In the genomic region with DNA sequence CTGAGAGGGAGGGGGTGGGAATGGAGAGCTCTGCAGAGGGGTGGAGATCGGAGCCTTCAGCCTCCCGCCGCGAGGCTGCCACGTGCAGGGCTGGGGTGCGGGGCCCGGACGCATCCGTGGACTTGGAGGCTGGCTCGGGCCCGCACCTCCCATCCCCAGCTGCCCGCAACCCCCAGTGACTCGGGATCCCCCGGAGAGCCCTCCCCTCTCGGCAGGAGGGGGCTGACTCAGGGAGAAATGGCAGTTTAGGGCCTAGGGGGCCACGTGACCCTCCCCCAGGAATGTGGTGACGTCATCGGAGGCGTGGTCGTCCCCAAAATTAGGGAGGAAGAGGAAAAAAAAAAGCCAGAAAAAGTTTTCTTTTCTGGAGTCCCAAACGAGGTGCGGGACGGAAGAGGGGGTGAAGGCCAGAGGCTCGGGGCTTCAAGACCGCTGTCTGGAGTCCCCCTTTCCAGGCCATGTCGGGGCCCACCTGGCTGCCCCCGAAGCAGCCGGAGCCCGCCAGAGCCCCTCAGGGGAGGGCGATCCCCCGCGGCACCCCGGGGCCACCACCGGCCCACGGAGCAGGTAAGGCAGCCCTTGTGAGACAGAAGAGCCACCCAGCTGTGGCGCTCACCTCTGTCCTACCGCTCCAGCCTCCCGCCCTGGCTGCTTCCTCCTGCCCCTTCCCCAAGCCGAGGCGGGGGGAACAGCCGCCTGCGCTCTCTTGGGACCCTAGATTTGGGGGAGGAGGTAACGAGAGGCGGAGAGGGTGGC, we compare ENCODE assay signal across 1 cellular context.
TF ChIP-seq lines count a peak whose summit lies in the region.

Gene TRIP6 (plus strand): TSS at position 348 of the 756 bp plus-strand sequence. CDS start 111 bp downstream, at position 459.

TF ChIP-seq in K562, 482 proteins besides CTCF, POLR2A, EP300 and RAD21 (continued from another document and continues in another):
- TF ChIP-seq, protein P1, sequence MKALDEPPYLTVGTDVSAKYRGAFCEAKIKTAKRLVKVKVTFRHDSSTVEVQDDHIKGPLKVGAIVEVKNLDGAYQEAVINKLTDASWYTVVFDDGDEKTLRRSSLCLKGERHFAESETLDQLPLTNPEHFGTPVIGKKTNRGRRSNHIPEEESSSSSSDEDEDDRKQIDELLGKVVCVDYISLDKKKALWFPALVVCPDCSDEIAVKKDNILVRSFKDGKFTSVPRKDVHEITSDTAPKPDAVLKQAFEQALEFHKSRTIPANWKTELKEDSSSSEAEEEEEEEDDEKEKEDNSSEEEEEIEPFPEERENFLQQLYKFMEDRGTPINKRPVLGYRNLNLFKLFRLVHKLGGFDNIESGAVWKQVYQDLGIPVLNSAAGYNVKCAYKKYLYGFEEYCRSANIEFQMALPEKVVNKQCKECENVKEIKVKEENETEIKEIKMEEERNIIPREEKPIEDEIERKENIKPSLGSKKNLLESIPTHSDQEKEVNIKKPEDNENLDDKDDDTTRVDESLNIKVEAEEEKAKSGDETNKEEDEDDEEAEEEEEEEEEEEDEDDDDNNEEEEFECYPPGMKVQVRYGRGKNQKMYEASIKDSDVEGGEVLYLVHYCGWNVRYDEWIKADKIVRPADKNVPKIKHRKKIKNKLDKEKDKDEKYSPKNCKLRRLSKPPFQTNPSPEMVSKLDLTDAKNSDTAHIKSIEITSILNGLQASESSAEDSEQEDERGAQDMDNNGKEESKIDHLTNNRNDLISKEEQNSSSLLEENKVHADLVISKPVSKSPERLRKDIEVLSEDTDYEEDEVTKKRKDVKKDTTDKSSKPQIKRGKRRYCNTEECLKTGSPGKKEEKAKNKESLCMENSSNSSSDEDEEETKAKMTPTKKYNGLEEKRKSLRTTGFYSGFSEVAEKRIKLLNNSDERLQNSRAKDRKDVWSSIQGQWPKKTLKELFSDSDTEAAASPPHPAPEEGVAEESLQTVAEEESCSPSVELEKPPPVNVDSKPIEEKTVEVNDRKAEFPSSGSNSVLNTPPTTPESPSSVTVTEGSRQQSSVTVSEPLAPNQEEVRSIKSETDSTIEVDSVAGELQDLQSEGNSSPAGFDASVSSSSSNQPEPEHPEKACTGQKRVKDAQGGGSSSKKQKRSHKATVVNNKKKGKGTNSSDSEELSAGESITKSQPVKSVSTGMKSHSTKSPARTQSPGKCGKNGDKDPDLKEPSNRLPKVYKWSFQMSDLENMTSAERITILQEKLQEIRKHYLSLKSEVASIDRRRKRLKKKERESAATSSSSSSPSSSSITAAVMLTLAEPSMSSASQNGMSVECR (CRISPR knock-in tag; IDR thresholded peaks at IDR 0.05): peak; percentile 29; the same call in 1 of the 2 replicates
- TF ChIP-seq, protein P2, sequence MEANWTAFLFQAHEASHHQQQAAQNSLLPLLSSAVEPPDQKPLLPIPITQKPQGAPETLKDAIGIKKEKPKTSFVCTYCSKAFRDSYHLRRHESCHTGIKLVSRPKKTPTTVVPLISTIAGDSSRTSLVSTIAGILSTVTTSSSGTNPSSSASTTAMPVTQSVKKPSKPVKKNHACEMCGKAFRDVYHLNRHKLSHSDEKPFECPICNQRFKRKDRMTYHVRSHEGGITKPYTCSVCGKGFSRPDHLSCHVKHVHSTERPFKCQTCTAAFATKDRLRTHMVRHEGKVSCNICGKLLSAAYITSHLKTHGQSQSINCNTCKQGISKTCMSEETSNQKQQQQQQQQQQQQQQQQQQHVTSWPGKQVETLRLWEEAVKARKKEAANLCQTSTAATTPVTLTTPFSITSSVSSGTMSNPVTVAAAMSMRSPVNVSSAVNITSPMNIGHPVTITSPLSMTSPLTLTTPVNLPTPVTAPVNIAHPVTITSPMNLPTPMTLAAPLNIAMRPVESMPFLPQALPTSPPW (CRISPR knock-in tag; IDR thresholded peaks at IDR 0.05): peak; percentile 99
- TF ChIP-seq, protein P3, sequence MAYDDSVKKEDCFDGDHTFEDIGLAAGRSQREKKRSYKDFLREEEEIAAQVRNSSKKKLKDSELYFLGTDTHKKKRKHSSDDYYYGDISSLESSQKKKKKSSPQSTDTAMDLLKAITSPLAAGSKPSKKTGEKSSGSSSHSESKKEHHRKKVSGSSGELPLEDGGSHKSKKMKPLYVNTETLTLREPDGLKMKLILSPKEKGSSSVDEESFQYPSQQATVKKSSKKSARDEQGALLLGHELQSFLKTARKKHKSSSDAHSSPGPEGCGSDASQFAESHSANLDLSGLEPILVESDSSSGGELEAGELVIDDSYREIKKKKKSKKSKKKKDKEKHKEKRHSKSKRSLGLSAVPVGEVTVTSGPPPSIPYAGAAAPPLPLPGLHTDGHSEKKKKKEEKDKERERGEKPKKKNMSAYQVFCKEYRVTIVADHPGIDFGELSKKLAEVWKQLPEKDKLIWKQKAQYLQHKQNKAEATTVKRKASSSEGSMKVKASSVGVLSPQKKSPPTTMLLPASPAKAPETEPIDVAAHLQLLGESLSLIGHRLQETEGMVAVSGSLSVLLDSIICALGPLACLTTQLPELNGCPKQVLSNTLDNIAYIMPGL (CRISPR knock-in tag; IDR thresholded peaks at IDR 0.05): peak; percentile 67; the same call in 1 of the 2 replicates
- TF ChIP-seq CCNT2 (IDR thresholded peaks at IDR 0.05; ENCODE audit: borderline replicate concordance, extremely low read depth, insufficient read length, low read depth, low read length): peak; percentile 81
- TF ChIP-seq RUNX1 (IDR thresholded peaks at IDR 0.05; ENCODE audit: low read depth): no peak
- TF ChIP-seq CHD1 (IDR thresholded peaks at IDR 0.05; ENCODE audit: low read length): peak; percentile 87
- peak in 1 of 2 experiments; percentile 44; a peak in 1 of 4 replicates for TF ChIP-seq SRF (CRISPR knock-in tag; IDR thresholded peaks at IDR 0.05)
- peak; percentile 99 for TF ChIP-seq EP400 (IDR thresholded peaks at IDR 0.05)
- peak; percentile 57 for TF ChIP-seq RFX5 (IDR thresholded peaks at IDR 0.05; ENCODE audit: low read depth, low read length)
- peak; percentile 100 for TF ChIP-seq JUN (IDR thresholded peaks at IDR 0.05; ENCODE audit: borderline replicate concordance, low read depth, low read length)
- TF ChIP-seq JUN (CRISPR knock-in tag; IDR thresholded peaks at IDR 0.05; ENCODE audit: borderline replicate concordance): peak; percentile 54; the same call in 1 of the 2 replicates
- TF ChIP-seq RBM17 (IDR thresholded peaks at IDR 0.05; ENCODE audit: borderline replicate concordance, low read depth, low read length): no peak
- peak in 1 of 2 experiments; percentile 45; a peak in 1 of 4 replicates for TF ChIP-seq KDM1A (IDR thresholded peaks at IDR 0.05)
- peak; percentile 68; the same call in 1 of the 2 replicates for TF ChIP-seq XRCC5 (IDR thresholded peaks at IDR 0.05; ENCODE audit: low read depth, low read length)
- peak; percentile 56 to 58; a peak in 2 of 4 replicates for TF ChIP-seq FOXK2 (conservative IDR thresholded peaks at IDR 0.05 in 1 of 2, IDR thresholded peaks at IDR 0.05 in 1 of 2; ENCODE audit: low read depth in 2 of 2)
- TF ChIP-seq, protein P4, sequence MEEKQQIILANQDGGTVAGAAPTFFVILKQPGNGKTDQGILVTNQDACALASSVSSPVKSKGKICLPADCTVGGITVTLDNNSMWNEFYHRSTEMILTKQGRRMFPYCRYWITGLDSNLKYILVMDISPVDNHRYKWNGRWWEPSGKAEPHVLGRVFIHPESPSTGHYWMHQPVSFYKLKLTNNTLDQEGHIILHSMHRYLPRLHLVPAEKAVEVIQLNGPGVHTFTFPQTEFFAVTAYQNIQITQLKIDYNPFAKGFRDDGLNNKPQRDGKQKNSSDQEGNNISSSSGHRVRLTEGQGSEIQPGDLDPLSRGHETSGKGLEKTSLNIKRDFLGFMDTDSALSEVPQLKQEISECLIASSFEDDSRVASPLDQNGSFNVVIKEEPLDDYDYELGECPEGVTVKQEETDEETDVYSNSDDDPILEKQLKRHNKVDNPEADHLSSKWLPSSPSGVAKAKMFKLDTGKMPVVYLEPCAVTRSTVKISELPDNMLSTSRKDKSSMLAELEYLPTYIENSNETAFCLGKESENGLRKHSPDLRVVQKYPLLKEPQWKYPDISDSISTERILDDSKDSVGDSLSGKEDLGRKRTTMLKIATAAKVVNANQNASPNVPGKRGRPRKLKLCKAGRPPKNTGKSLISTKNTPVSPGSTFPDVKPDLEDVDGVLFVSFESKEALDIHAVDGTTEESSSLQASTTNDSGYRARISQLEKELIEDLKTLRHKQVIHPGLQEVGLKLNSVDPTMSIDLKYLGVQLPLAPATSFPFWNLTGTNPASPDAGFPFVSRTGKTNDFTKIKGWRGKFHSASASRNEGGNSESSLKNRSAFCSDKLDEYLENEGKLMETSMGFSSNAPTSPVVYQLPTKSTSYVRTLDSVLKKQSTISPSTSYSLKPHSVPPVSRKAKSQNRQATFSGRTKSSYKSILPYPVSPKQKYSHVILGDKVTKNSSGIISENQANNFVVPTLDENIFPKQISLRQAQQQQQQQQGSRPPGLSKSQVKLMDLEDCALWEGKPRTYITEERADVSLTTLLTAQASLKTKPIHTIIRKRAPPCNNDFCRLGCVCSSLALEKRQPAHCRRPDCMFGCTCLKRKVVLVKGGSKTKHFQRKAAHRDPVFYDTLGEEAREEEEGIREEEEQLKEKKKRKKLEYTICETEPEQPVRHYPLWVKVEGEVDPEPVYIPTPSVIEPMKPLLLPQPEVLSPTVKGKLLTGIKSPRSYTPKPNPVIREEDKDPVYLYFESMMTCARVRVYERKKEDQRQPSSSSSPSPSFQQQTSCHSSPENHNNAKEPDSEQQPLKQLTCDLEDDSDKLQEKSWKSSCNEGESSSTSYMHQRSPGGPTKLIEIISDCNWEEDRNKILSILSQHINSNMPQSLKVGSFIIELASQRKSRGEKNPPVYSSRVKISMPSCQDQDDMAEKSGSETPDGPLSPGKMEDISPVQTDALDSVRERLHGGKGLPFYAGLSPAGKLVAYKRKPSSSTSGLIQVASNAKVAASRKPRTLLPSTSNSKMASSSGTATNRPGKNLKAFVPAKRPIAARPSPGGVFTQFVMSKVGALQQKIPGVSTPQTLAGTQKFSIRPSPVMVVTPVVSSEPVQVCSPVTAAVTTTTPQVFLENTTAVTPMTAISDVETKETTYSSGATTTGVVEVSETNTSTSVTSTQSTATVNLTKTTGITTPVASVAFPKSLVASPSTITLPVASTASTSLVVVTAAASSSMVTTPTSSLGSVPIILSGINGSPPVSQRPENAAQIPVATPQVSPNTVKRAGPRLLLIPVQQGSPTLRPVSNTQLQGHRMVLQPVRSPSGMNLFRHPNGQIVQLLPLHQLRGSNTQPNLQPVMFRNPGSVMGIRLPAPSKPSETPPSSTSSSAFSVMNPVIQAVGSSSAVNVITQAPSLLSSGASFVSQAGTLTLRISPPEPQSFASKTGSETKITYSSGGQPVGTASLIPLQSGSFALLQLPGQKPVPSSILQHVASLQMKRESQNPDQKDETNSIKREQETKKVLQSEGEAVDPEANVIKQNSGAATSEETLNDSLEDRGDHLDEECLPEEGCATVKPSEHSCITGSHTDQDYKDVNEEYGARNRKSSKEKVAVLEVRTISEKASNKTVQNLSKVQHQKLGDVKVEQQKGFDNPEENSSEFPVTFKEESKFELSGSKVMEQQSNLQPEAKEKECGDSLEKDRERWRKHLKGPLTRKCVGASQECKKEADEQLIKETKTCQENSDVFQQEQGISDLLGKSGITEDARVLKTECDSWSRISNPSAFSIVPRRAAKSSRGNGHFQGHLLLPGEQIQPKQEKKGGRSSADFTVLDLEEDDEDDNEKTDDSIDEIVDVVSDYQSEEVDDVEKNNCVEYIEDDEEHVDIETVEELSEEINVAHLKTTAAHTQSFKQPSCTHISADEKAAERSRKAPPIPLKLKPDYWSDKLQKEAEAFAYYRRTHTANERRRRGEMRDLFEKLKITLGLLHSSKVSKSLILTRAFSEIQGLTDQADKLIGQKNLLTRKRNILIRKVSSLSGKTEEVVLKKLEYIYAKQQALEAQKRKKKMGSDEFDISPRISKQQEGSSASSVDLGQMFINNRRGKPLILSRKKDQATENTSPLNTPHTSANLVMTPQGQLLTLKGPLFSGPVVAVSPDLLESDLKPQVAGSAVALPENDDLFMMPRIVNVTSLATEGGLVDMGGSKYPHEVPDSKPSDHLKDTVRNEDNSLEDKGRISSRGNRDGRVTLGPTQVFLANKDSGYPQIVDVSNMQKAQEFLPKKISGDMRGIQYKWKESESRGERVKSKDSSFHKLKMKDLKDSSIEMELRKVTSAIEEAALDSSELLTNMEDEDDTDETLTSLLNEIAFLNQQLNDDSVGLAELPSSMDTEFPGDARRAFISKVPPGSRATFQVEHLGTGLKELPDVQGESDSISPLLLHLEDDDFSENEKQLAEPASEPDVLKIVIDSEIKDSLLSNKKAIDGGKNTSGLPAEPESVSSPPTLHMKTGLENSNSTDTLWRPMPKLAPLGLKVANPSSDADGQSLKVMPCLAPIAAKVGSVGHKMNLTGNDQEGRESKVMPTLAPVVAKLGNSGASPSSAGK (IDR thresholded peaks at IDR 0.05): peak; percentile 97
- TF ChIP-seq, protein P5, sequence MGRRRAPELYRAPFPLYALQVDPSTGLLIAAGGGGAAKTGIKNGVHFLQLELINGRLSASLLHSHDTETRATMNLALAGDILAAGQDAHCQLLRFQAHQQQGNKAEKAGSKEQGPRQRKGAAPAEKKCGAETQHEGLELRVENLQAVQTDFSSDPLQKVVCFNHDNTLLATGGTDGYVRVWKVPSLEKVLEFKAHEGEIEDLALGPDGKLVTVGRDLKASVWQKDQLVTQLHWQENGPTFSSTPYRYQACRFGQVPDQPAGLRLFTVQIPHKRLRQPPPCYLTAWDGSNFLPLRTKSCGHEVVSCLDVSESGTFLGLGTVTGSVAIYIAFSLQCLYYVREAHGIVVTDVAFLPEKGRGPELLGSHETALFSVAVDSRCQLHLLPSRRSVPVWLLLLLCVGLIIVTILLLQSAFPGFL (CRISPR knock-in tag; IDR thresholded peaks at IDR 0.05): no peak
- peak; percentile 58 for TF ChIP-seq KDM5B (IDR thresholded peaks at IDR 0.05; ENCODE audit: insufficient replicate concordance, low read depth, low read length)
- peak; percentile 71; the same call in 1 of the 2 replicates for TF ChIP-seq CTBP1 (IDR thresholded peaks at IDR 0.05; ENCODE audit: borderline replicate concordance)
- peak; percentile 97 for TF ChIP-seq CREM (IDR thresholded peaks at IDR 0.05; ENCODE audit: low read depth)
- TF ChIP-seq SMARCA4 (IDR thresholded peaks at IDR 0.05): peak; percentile 79
- TF ChIP-seq CEBPB (tag; IDR thresholded peaks at IDR 0.05): no peak
- TF ChIP-seq TARDBP (IDR thresholded peaks at IDR 0.05): peak; percentile 35; the same call in 1 of the 2 replicates
- TF ChIP-seq HES1 (IDR thresholded peaks at IDR 0.05; ENCODE audit: low read depth): peak; percentile 78; the same call in 1 of the 2 replicates
- peak in 1 of 3 experiments; percentile 82 for TF ChIP-seq YY1 (IDR thresholded peaks at IDR 0.05; ENCODE audit: borderline replicate concordance in 1 of 3, control insufficient read depth in 1 of 3, extremely low read depth in 1 of 3, insufficient read depth in 3 of 3, insufficient read length in 1 of 3, insufficient replicate concordance in 2 of 3, low read depth in 1 of 3, low read length in 2 of 3)
- no peak for TF ChIP-seq SNAPC5 (CRISPR knock-in tag; IDR thresholded peaks at IDR 0.05)
- TF ChIP-seq ZNF175 (CRISPR knock-in tag; IDR thresholded peaks at IDR 0.05; ENCODE audit: low read depth): peak; percentile 77
- TF ChIP-seq CREB3 (tag; conservative IDR thresholded peaks at IDR 0.05; ENCODE audit: low read depth): peak; percentile 95
